In the genomic region with DNA sequence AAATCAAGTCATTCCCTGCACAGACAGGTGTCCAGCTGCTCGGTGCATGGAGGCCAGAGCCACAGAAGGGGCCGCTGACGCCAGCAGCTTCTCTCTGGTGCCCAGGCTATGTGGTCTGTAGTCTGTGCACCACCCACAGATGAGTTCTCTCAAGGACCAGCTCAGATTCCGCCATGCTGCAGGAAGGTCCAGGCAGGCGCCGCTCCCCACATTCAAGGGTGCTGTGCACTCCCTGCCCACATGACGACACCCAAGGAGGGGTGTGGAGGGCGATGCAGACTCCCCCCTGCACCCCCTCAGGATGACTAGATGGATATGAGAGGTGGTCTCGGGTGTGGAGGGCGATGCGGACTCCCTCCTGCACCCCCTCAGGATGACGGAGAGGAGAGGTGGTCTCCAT, we compare ENCODE assay signal across 16 cellular contexts.
"Had no signal": no experiment of that assay in that cellular context is flagged by ENCODE, and none has a peak within 500 bp of the region (broad histone marks: within the 10 kb centered on the region; RNA-seq: fewer than 3 reads in every experiment).

No MANE protein-coding gene starts in this region.

- ATAC-seq: activated CD4-positive, CD25-positive, alpha-beta regulatory T cell treated with anti-CD3 and anti-CD28 coated beads, Interleukin-2, amount 50 U/mL, for 24 hours; effector memory CD8-positive, alpha-beta T cell; left ventricle myocardium superior; stimulated activated memory B cell treated with anti-CD40 and anti-IgM and Interleukin-4, amounts not matched to agents 10 μg/mL and 1 μg/mL and 100 μg/mL, for 72 hours had no signal

- H3K36me3 ChIP-seq: right atrium auricular region had no signal

- H3K4me3 Mint-ChIP-seq: activated naive CD4-positive, alpha-beta T cell treated with anti-CD3 and anti-CD28 coated beads, Interleukin-2, amount 50 U/mL, for 24 hours; effector memory CD8-positive, alpha-beta T cell; neural crest cell; stimulated activated memory B cell treated with anti-CD40 and anti-IgM and Interleukin-4, amounts not matched to agents 10 μg/mL and 1 μg/mL and 100 μg/mL, for 72 hours had no signal

- H3K9ac ChIP-seq: parathyroid adenoma had no signal

- H3K27ac Mint-ChIP-seq: activated naive CD4-positive, alpha-beta T cell treated with anti-CD3 and anti-CD28 coated beads, Interleukin-2, amount 50 U/mL, for 24 hours; stimulated activated memory B cell treated with anti-CD40 and anti-IgM and Interleukin-4, amounts not matched to agents 10 μg/mL and 1 μg/mL and 100 μg/mL, for 72 hours had no signal

- H2AFZ ChIP-seq: hepatocyte, parathyroid adenoma had no signal

- H3K9me3 ChIP-seq: right atrium auricular region had no signal

- H3K27me3 ChIP-seq: hepatocyte, right atrium auricular region, tibial artery had no signal

- H3K4me2 ChIP-seq: hepatocyte had no signal

- DNase-seq: activated CD4-positive, alpha-beta T cell treated with anti-CD3 and anti-CD28 coated beads, Interleukin-2, amount 50 U/mL, for 4 hours; activated CD8-positive, alpha-beta memory T cell treated with anti-CD3 and anti-CD28 coated beads, Interleukin-2, amount 50 U/mL, for 4 hours; effector memory CD8-positive, alpha-beta T cell; left ventricle myocardium superior; mesendoderm; SIG-M5; tibial artery had no signal

- H3K27me3 Mint-ChIP-seq: activated naive CD4-positive, alpha-beta T cell treated with anti-CD3 and anti-CD28 coated beads, Interleukin-2, amount 50 U/mL, for 24 hours; effector memory CD8-positive, alpha-beta T cell; stimulated activated memory B cell treated with anti-CD40 and anti-IgM and Interleukin-4, amounts not matched to agents 10 μg/mL and 1 μg/mL and 100 μg/mL, for 72 hours had no signal

- H3K27ac ChIP-seq: coronary artery, hepatocyte, parathyroid adenoma, right atrium auricular region, skin epidermis had no signal

- H3K4me3 ChIP-seq: coronary artery, hepatocyte, right atrium auricular region, skin epidermis, tibial artery had no signal

- H3K9me3 Mint-ChIP-seq: activated naive CD4-positive, alpha-beta T cell treated with anti-CD3 and anti-CD28 coated beads, Interleukin-2, amount 50 U/mL, for 24 hours; effector memory CD8-positive, alpha-beta T cell had no signal
